8 cellular contexts compared by ENCODE assay signal in the genomic region with DNA sequence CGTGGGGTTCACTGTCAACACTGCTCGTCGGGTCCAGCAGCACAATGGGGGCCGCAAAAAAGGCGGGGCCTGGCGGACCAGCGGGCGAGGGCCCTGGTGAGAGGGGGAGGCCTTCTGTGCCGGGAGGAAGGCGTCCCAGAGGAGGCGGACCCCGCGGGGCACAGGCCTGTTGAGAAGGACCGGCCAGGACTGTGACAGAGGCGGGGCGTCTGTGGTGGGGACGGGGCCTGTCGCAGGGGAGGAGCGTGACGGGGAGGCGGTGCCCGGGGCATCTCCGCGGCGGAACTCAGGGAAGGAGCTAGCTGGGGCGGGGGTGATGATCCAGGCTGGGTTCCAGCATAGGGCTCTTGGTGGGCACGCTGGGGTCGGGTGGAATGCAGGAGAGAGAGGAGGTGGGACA. TPM values are rescaled to one million over a fixed set of nuclear protein-coding genes. Genes with fewer than 3 reads are reported as not detected.
DNase-seq lines count a peak whose midpoint lies in the region; ATAC-seq, FAIRE-seq and TF ChIP-seq lines count a peak whose summit lies in the region.
"Not testable (repeated sequence)": the region's sequence is repeated elsewhere in the genome, so short reads cannot be mapped to it uniquely, and the experiment has no call there.

No MANE protein-coding gene starts in this region.

- ATAC-seq in GM19397 (IDR thresholded peaks at IDR 0.05; ENCODE audit: unreplicated experiment): peak; percentile 56
- ATAC-seq in GM21825 (IDR thresholded peaks at IDR 0.05; ENCODE audit: unreplicated experiment): peak; percentile 55
- ATAC-seq in HG03039 (IDR thresholded peaks at IDR 0.05; ENCODE audit: unreplicated experiment): peak; percentile 42
- peak; percentile 21 for ATAC-seq in HG03469 (IDR thresholded peaks at IDR 0.05; ENCODE audit: unreplicated experiment)
- peak; percentile 82 for ATAC-seq in activated CD8-positive, alpha-beta memory T cell treated with anti-CD3 and anti-CD28 coated beads, Interleukin-2, amount 10 ng/mL, durations not matched to agents 7 days and 5 days
- peak; percentile 77 for ATAC-seq in left lobe of liver
- peak; percentile 47 for ATAC-seq in thoracic aorta (ENCODE audit: insufficient number of reproducible peaks, low FRiP score, low read depth)

- H3K4me1 ChIP-seq in thoracic aorta (ENCODE audit: control insufficient read depth in 1 of 2, low read depth in 2 of 2): not testable (repeated sequence)

- H3K4me1 Mint-ChIP-seq in activated CD8-positive, alpha-beta memory T cell treated with anti-CD3 and anti-CD28 coated beads, Interleukin-2, amount 10 ng/mL, durations not matched to agents 7 days and 5 days: not testable (repeated sequence)

- H3K27me3 Mint-ChIP-seq in activated CD8-positive, alpha-beta memory T cell treated with anti-CD3 and anti-CD28 coated beads, Interleukin-2, amount 10 ng/mL, durations not matched to agents 7 days and 5 days: not testable (repeated sequence)

- not testable (repeated sequence) for H3K27me3 ChIP-seq in thoracic aorta (replicated peaks; ENCODE audit: insufficient read depth)

- not testable (repeated sequence) for DNase-seq in GM18507 (ENCODE audit: extremely low spot score, insufficient read length, low read depth); activated CD8-positive, alpha-beta memory T cell treated with anti-CD3 and anti-CD28 coated beads, Interleukin-2, amount 10 ng/mL, durations not matched to agents 7 days and 5 days; left lobe of liver (ENCODE audit: low spot score); thoracic aorta (ENCODE audit: low spot score)

- not testable (repeated sequence) for H3K36me3 Mint-ChIP-seq in activated CD8-positive, alpha-beta memory T cell treated with anti-CD3 and anti-CD28 coated beads, Interleukin-2, amount 10 ng/mL, durations not matched to agents 7 days and 5 days

- H3K4me3 Mint-ChIP-seq in activated CD8-positive, alpha-beta memory T cell treated with anti-CD3 and anti-CD28 coated beads, Interleukin-2, amount 10 ng/mL, durations not matched to agents 7 days and 5 days: not testable (repeated sequence)

- not testable (repeated sequence) for H3K9me3 ChIP-seq in thoracic aorta

- peak; percentile 88 for FAIRE-seq in GM18507 (lab: Jason Lieb, UNC)

- not testable (repeated sequence) for H3K36me3 ChIP-seq in thoracic aorta

- H3K27ac Mint-ChIP-seq in activated CD8-positive, alpha-beta memory T cell treated with anti-CD3 and anti-CD28 coated beads, Interleukin-2, amount 10 ng/mL, durations not matched to agents 7 days and 5 days: not testable (repeated sequence)

- H3K27ac ChIP-seq in thoracic aorta: not testable (repeated sequence)

- H3K4me3 ChIP-seq in thoracic aorta: not testable (repeated sequence)

- H3K9me3 Mint-ChIP-seq in activated CD8-positive, alpha-beta memory T cell treated with anti-CD3 and anti-CD28 coated beads, Interleukin-2, amount 10 ng/mL, durations not matched to agents 7 days and 5 days (ENCODE audit: low read depth): not testable (repeated sequence)

- CTCF ChIA-PET in activated CD8-positive, alpha-beta memory T cell treated with anti-CD3 and anti-CD28 coated beads, Interleukin-2, amount 10 ng/mL, durations not matched to agents 7 days and 5 days (lab: Charles Lee): not testable (repeated sequence)

- TF ChIP-seq CTCF in thoracic aorta (IDR thresholded peaks at IDR 0.05): not testable (repeated sequence)

RNA-seq across cellular contexts. Expression of a gene that starts 0.5 kb away (rescaled TPM):
- total RNA-seq in activated CD8-positive, alpha-beta memory T cell treated with anti-CD3 and anti-CD28 coated beads, Interleukin-2, amount 10 ng/mL, durations not matched to agents 7 days and 5 days: 10 to 100 TPM; 34.9 to 51.6 TPM
- total RNA-seq in left lobe of liver: 12.4 TPM
- 10 to 100 TPM in 1 of 2 donors, 1 to 10 TPM in 1; 3.9 to 15.0 TPM for total RNA-seq in thoracic aorta

RNA-seq across cellular contexts. Expression of a gene that starts 0.7 kb away (rescaled TPM):
- total RNA-seq in activated CD8-positive, alpha-beta memory T cell treated with anti-CD3 and anti-CD28 coated beads, Interleukin-2, amount 10 ng/mL, durations not matched to agents 7 days and 5 days: 10 to 100 TPM; 11.0 to 12.3 TPM
- total RNA-seq in left lobe of liver (2.4 TPM), thoracic aorta (10 to 100 TPM in 1 of 2 donors, 1 to 10 TPM in 1; 8.7 to 18.2 TPM)

RNA-seq across cellular contexts. Expression of a gene that starts 4.9 kb away (rescaled TPM):
- 1 to 10 TPM; 1.4 to 2.2 TPM for total RNA-seq in activated CD8-positive, alpha-beta memory T cell treated with anti-CD3 and anti-CD28 coated beads, Interleukin-2, amount 10 ng/mL, durations not matched to agents 7 days and 5 days
- total RNA-seq in left lobe of liver: 8.3 TPM
- 1 to 10 TPM in 1 of 2 donors, not detected in 1; 4.5 TPM for total RNA-seq in thoracic aorta

RNA-seq across cellular contexts. Expression of a gene that starts 48.3 kb away (rescaled TPM):
- total RNA-seq in activated CD8-positive, alpha-beta memory T cell treated with anti-CD3 and anti-CD28 coated beads, Interleukin-2, amount 10 ng/mL, durations not matched to agents 7 days and 5 days: 1 to 10 TPM; 1.6 to 2.6 TPM
- total RNA-seq in left lobe of liver (0.28 TPM), thoracic aorta (10 to 100 TPM in 1 of 2 donors, under 1 TPM in 1; 0.68 to 12.7 TPM)

RNA-seq across cellular contexts. Expression of a gene that starts 51.4 kb away (rescaled TPM):
- 100 to 1,000 TPM in 1 of 2 experiments, 10 to 100 TPM in 1; 95.3 to 139 TPM for total RNA-seq in activated CD8-positive, alpha-beta memory T cell treated with anti-CD3 and anti-CD28 coated beads, Interleukin-2, amount 10 ng/mL, durations not matched to agents 7 days and 5 days
- total RNA-seq in left lobe of liver (44.2 TPM), thoracic aorta (100 to 1,000 TPM in 1 of 2 donors, 10 to 100 TPM in 1; 23.6 to 162 TPM)

Comparison
In these comparisons a context has a peak if more than half of its experiments do, and no peak if none do; other contexts are left out.
1. ATAC-seq: peak in every context shown above with its lines; median percentile 82 in activated CD8-positive, alpha-beta memory T cell treated with anti-CD3 and anti-CD28 coated beads, Interleukin-2, amount 10 ng/mL, durations not matched to agents 7 days and 5 days; 77 in left lobe of liver; 56 in GM19397; 55 in GM21825; 47 in thoracic aorta; 42 in HG03039; 21 in HG03469.